ENCODE assay signal across 16 cellular contexts in genomic region chr1:185767721-185768120, GRCh38. TPM values are rescaled to one million over a fixed set of nuclear protein-coding genes. Genes with fewer than 3 reads are reported as not detected.
DNase-seq lines count a peak whose midpoint lies in the region; ATAC-seq and TF ChIP-seq lines count a peak whose summit lies in the region.
"Had no signal": no experiment of that assay in that cellular context is flagged by ENCODE, and none has a peak within 500 bp of the region (broad histone marks: within the 10 kb centered on the region; RNA-seq: fewer than 3 reads in every experiment).

No MANE protein-coding gene starts in this region.

- H3K4me3 Mint-ChIP-seq in chondrocyte (ENCODE audit: unreplicated experiment): no peak overlapping the region
- H3K4me3 Mint-ChIP-seq: CD8-positive, alpha-beta T cell; IgD-negative memory B cell had no signal

- TF ChIP-seq CTCF in left ventricle myocardium inferior (IDR thresholded peaks at IDR 0.05; ENCODE audit: borderline replicate concordance) (no peak), choroid plexus epithelial cell (conservative IDR thresholded peaks at IDR 0.05; ENCODE audit: low read depth, low read length) (no peak), suprapubic skin (IDR thresholded peaks at IDR 0.05) (no peak), chondrocyte (IDR thresholded peaks at IDR 0.05) (no peak)

- no peak overlapping the region for H3K27ac Mint-ChIP-seq in chondrocyte (ENCODE audit: unreplicated experiment)
- H3K27ac Mint-ChIP-seq: CD8-positive, alpha-beta T cell; IgD-negative memory B cell had no signal

- intact Hi-C loops in Right ventricle myocardium superior (cut with DNase I): no loop called here
- intact Hi-C loops in left ventricle myocardium inferior (cut with micrococcal nuclease): no loop called here

- no peak for DNase-seq in Right ventricle myocardium superior
- no peak for DNase-seq in left ventricle myocardium inferior
- DNase-seq in NCI-H2171 treated with DMSO at 0.1 percent for 48 hours (lab: John Stamatoyannopoulos, UW): peak; percentile 65
- DNase-seq in choroid plexus epithelial cell (ENCODE audit: low read depth): peak; percentile 13
- DNase-seq in suprapubic skin (ENCODE audit: low spot score in 2 of 2): no peak
- DNase-seq in chondrocyte (ENCODE audit: low spot score): no peak
- DNase-seq: BE2C; CD8-positive, alpha-beta T cell; COR-L47; DMS53; GM23248 had no signal

- H3K4me1 Mint-ChIP-seq in chondrocyte (ENCODE audit: low read depth): peaks cover 9% of the 10 kb centered on the region
- H3K4me1 Mint-ChIP-seq: IgD-negative memory B cell had no signal

- no peaks in the 10 kb centered on the region for H3K36me3 ChIP-seq in left ventricle myocardium inferior
- H3K36me3 ChIP-seq in suprapubic skin: no peaks in the 10 kb centered on the region
- H3K36me3 ChIP-seq: BE2C had no signal

- H3K9me3 ChIP-seq in left ventricle myocardium inferior (replicated peaks) (peaks cover 9% of the 10 kb centered on the region), suprapubic skin (no peaks in the 10 kb centered on the region)
- H3K9me3 ChIP-seq: A549, BE2C had no signal

- H3K4me3 ChIP-seq in left ventricle myocardium inferior: no peak overlapping the region
- H3K4me3 ChIP-seq in choroid plexus epithelial cell (ENCODE audit: low read depth, low read length): no peak overlapping the region
- no peak overlapping the region for H3K4me3 ChIP-seq in suprapubic skin
- H3K4me3 ChIP-seq: A549, GM23248 had no signal

- no peak for TF ChIP-seq EP300 in suprapubic skin (IDR thresholded peaks at IDR 0.05)

- H3K27me3 ChIP-seq in left ventricle myocardium inferior (ENCODE audit: low read depth) (no peaks in the 10 kb centered on the region), suprapubic skin (no peaks in the 10 kb centered on the region)
- H3K27me3 ChIP-seq: BE2C had no signal

- no peak overlapping the region for H3K27ac ChIP-seq in left ventricle myocardium inferior (replicated peaks)
- H3K27ac ChIP-seq in suprapubic skin: peak overlapping the region; percentile 39
- H3K27ac ChIP-seq: A549, C4-2B, GM23248 had no signal

- no peak for TF ChIP-seq POLR2A in suprapubic skin (IDR thresholded peaks at IDR 0.05)

- ATAC-seq in Right ventricle myocardium superior (ENCODE audit: poor library complexity): peak; percentile 68
- ATAC-seq in HG02938 (IDR thresholded peaks at IDR 0.05; ENCODE audit: unreplicated experiment): no peak
- ATAC-seq: A549; CD8-positive, alpha-beta T cell; HCT116 had no signal

- H3K4me1 ChIP-seq in left ventricle myocardium inferior (no peaks in the 10 kb centered on the region), suprapubic skin (peaks cover 2% of the 10 kb centered on the region)
- H3K4me1 ChIP-seq: A549, BE2C had no signal

- no peaks in the 10 kb centered on the region for H3K9me3 Mint-ChIP-seq in chondrocyte (ENCODE audit: low read depth)
- H3K9me3 Mint-ChIP-seq: CD8-positive, alpha-beta T cell; IgD-negative memory B cell had no signal

- peaks cover 14% of the 10 kb centered on the region for H3K36me3 Mint-ChIP-seq in chondrocyte (ENCODE audit: low read depth)
- H3K36me3 Mint-ChIP-seq: CD8-positive, alpha-beta T cell; IgD-negative memory B cell had no signal

- no peaks in the 10 kb centered on the region for H3K27me3 Mint-ChIP-seq in chondrocyte (ENCODE audit: low read depth)

RNA-seq across cellular contexts. Expression of gene HMCN1, which starts 33.5 kb away (rescaled TPM):
- total RNA-seq in Right ventricle myocardium superior: 5.7 TPM
- total RNA-seq in left ventricle myocardium inferior: 8.9 TPM
- 1 to 10 TPM; 2.2 to 5.6 (median 3.7) TPM for total RNA-seq in suprapubic skin
- 80.0 to 178 TPM (median 81.6 TPM) in 3 replicates for total RNA-seq in chondrocyte

Comparison
In these comparisons a context has a peak if more than half of its experiments do, and no peak if none do; other contexts are left out.
1. DNase-seq: peak in NCI-H2171 treated with DMSO at 0.1 percent for 48 hours (single experiment) and choroid plexus epithelial cell (single experiment); none in Right ventricle myocardium superior (single experiment), left ventricle myocardium inferior (single experiment), suprapubic skin (0 of 2) and chondrocyte (single experiment).